Comparison of ENCODE assay signal across 5 cellular contexts in genomic region chr6:88839280-88839679, GRCh38.
"Had no signal": no experiment of that assay in that cellular context is flagged by ENCODE, and none has a peak within 500 bp of the region (broad histone marks: within the 10 kb centered on the region; RNA-seq: fewer than 3 reads in every experiment).

No MANE protein-coding gene starts in this region.

- FAIRE-seq: GM12891, GM18507 had no signal

- H3K4me3 ChIP-seq: GM12878 had no signal

- ATAC-seq: GM12878 had no signal

- DNase-seq: GDM1, GF-D8 had no signal
